ENCODE assay signal across 13 cellular contexts in the genomic region with DNA sequence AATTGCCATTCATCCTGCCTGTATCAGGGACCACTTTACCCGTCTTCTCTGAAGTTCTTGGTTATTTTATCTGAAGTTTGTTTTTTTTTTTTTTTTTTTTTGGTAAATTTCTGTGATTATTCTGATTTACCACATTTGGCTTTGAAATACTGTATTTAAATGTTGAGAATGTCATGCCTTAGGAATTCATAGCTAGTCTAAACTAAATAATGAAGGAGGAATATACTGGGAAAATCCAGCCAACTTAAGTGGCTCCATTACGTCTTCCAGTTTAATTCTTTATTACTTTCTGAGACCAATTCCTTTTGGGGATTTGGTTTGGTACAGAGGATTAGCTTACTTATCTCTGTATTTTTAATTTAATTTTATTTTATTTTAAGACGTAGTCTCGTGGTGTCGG.
"Had no signal": no experiment of that assay in that cellular context is flagged by ENCODE, and none has a peak within 500 bp of the region (broad histone marks: within the 10 kb centered on the region; RNA-seq: fewer than 3 reads in every experiment).

No MANE protein-coding gene starts in this region.

- DNase-seq: amniotic stem cell, kidney, left ventricle myocardium inferior, occipital lobe, SK-N-SH had no signal

- H3K9me3 ChIP-seq: breast epithelium, gastroesophageal sphincter, SK-N-SH had no signal

- H3K9me3 Mint-ChIP-seq: activated T-helper 17 cell treated with anti-CD3 and anti-CD28 coated beads, Interleukin-2, amount 50 U/mL, for 72 hours had no signal

- H3K27me3 Mint-ChIP-seq: activated T-helper 17 cell treated with anti-CD3 and anti-CD28 coated beads, Interleukin-2, amount 50 U/mL, for 72 hours; naive thymus-derived CD4-positive, alpha-beta T cell; stimulated activated naive CD8-positive, alpha-beta T cell treated with anti-CD3 and anti-CD28 coated beads, Interleukin-15, Interleukin-2, amounts not matched to agents 100 ng/mL and 50 ng/mL, for 24 hours; T-cell; type B pancreatic cell had no signal

- H3K36me3 ChIP-seq: breast epithelium had no signal

- H3K4me3 Mint-ChIP-seq: activated T-helper 17 cell treated with anti-CD3 and anti-CD28 coated beads, Interleukin-2, amount 50 U/mL, for 72 hours; stimulated activated naive CD8-positive, alpha-beta T cell treated with anti-CD3 and anti-CD28 coated beads, Interleukin-15, Interleukin-2, amounts not matched to agents 100 ng/mL and 50 ng/mL, for 24 hours; type B pancreatic cell had no signal

- H3K4me3 ChIP-seq: breast epithelium, gastroesophageal sphincter, left ventricle myocardium inferior had no signal

- ATAC-seq: gastroesophageal sphincter, sciatic nerve had no signal

- H3K27ac Mint-ChIP-seq: activated T-helper 17 cell treated with anti-CD3 and anti-CD28 coated beads, Interleukin-2, amount 50 U/mL, for 72 hours; type B pancreatic cell had no signal

- H3K4me1 ChIP-seq: breast epithelium had no signal
